ENCODE assay signal across 1 cellular context in the genomic region with DNA sequence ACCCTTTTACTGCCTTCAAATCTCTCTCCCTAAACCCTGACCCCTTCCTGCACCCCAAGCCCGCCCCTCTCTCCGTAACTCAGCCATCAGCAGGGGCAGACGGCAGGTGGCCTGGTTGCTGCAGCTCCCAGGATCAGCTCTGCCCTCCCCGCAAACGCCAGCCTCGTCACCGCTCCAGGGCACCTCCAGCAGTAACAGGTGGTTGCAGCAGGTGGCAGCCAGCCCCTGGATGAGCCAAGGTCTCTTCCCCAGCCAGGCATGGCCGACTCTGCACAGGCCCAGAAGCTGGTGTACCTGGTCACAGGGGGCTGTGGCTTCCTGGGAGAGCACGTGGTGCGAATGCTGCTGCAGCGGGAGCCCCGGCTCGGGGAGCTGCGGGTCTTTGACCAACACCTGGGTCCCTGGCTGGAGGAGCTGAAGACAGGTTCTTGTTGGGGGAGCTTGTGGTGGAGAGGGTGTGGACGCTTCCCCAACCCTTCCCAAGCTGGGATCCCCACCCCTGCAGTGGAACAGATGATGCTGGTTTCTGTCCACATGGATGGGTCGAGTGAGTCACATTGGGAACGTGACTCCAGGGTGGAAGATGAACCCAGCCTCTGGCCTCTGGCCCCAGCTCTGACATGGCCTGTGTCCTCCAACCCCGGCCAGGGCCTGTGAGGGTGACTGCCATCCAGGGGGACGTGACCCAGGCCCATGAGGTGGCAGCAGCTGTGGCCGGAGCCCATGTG.
TF ChIP-seq lines count a peak whose summit lies in the region.

No MANE protein-coding gene starts in this region.

TF ChIP-seq in K562, 482 proteins besides CTCF, POLR2A, EP300 and RAD21 (continued from another document and continues in another):
- TF ChIP-seq, protein P1, sequence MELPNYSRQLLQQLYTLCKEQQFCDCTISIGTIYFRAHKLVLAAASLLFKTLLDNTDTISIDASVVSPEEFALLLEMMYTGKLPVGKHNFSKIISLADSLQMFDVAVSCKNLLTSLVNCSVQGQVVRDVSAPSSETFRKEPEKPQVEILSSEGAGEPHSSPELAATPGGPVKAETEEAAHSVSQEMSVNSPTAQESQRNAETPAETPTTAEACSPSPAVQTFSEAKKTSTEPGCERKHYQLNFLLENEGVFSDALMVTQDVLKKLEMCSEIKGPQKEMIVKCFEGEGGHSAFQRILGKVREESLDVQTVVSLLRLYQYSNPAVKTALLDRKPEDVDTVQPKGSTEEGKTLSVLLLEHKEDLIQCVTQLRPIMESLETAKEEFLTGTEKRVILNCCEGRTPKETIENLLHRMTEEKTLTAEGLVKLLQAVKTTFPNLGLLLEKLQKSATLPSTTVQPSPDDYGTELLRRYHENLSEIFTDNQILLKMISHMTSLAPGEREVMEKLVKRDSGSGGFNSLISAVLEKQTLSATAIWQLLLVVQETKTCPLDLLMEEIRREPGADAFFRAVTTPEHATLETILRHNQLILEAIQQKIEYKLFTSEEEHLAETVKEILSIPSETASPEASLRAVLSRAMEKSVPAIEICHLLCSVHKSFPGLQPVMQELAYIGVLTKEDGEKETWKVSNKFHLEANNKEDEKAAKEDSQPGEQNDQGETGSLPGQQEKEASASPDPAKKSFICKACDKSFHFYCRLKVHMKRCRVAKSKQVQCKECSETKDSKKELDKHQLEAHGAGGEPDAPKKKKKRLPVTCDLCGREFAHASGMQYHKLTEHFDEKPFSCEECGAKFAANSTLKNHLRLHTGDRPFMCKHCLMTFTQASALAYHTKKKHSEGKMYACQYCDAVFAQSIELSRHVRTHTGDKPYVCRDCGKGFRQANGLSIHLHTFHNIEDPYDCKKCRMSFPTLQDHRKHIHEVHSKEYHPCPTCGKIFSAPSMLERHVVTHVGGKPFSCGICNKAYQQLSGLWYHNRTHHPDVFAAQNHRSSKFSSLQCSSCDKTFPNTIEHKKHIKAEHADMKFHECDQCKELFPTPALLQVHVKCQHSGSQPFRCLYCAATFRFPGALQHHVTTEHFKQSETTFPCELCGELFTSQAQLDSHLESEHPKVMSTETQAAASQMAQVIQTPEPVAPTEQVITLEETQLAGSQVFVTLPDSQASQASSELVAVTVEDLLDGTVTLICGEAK (IDR thresholded peaks at IDR 0.05): 0 out of 2 replicates have a peak, but pooled peaks have one; percentile 48
- TF ChIP-seq, protein P1 (CRISPR knock-in tag; IDR thresholded peaks at IDR 0.05): no peak
- TF ChIP-seq, protein P2, sequence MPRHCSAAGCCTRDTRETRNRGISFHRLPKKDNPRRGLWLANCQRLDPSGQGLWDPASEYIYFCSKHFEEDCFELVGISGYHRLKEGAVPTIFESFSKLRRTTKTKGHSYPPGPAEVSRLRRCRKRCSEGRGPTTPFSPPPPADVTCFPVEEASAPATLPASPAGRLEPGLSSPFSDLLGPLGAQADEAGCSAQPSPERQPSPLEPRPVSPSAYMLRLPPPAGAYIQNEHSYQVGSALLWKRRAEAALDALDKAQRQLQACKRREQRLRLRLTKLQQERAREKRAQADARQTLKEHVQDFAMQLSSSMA (CRISPR knock-in tag; IDR thresholded peaks at IDR 0.05): no peak
- TF ChIP-seq, protein P3, sequence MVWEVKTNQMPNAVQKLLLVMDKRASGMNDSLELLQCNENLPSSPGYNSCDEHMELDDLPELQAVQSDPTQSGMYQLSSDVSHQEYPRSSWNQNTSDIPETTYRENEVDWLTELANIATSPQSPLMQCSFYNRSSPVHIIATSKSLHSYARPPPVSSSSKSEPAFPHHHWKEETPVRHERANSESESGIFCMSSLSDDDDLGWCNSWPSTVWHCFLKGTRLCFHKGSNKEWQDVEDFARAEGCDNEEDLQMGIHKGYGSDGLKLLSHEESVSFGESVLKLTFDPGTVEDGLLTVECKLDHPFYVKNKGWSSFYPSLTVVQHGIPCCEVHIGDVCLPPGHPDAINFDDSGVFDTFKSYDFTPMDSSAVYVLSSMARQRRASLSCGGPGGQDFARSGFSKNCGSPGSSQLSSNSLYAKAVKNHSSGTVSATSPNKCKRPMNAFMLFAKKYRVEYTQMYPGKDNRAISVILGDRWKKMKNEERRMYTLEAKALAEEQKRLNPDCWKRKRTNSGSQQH (CRISPR knock-in tag; IDR thresholded peaks at IDR 0.05): 0 out of 2 replicates have a peak, but pooled peaks have one; percentile 67
- no peak for TF ChIP-seq ZNF217 (CRISPR knock-in tag; IDR thresholded peaks at IDR 0.05)
- TF ChIP-seq, protein P4, sequence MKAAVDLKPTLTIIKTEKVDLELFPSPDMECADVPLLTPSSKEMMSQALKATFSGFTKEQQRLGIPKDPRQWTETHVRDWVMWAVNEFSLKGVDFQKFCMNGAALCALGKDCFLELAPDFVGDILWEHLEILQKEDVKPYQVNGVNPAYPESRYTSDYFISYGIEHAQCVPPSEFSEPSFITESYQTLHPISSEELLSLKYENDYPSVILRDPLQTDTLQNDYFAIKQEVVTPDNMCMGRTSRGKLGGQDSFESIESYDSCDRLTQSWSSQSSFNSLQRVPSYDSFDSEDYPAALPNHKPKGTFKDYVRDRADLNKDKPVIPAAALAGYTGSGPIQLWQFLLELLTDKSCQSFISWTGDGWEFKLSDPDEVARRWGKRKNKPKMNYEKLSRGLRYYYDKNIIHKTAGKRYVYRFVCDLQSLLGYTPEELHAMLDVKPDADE (conservative IDR thresholded peaks at IDR 0.05; ENCODE audit: control insufficient read depth, low read depth, low read length): no peak
- TF ChIP-seq SREBF1 (IDR thresholded peaks at IDR 0.05; ENCODE audit: borderline replicate concordance, low read depth, low read length): no peak
- TF ChIP-seq SMARCB1 (IDR thresholded peaks at IDR 0.05; ENCODE audit: insufficient read length, low read depth): no peak
- TF ChIP-seq, protein P5, sequence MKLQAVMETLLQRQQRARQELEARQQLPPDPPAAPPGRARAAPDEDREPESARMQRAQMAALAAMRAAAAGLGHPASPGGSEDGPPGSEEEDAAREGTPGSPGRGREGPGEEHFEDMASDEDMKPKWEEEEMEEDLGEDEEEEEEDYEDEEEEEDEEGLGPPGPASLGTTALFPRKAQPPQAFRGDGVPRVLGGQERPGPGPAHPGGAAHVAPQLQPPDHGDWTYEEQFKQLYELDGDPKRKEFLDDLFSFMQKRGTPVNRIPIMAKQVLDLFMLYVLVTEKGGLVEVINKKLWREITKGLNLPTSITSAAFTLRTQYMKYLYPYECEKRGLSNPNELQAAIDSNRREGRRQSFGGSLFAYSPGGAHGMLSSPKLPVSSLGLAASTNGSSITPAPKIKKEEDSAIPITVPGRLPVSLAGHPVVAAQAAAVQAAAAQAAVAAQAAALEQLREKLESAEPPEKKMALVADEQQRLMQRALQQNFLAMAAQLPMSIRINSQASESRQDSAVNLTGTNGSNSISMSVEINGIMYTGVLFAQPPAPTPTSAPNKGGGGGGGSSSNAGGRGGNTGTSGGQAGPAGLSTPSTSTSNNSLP (IDR thresholded peaks at IDR 0.05; ENCODE audit: borderline replicate concordance, low read depth, low read length): no peak
- no peak for TF ChIP-seq SMAD4 (CRISPR knock-in tag; conservative IDR thresholded peaks at IDR 0.05)
- no peak; the same call in 1 of the 2 replicates for TF ChIP-seq HNRNPL (IDR thresholded peaks at IDR 0.05; ENCODE audit: low read depth, low read length)
- TF ChIP-seq GATAD2A (IDR thresholded peaks at IDR 0.05): no peak
- TF ChIP-seq, protein P6, sequence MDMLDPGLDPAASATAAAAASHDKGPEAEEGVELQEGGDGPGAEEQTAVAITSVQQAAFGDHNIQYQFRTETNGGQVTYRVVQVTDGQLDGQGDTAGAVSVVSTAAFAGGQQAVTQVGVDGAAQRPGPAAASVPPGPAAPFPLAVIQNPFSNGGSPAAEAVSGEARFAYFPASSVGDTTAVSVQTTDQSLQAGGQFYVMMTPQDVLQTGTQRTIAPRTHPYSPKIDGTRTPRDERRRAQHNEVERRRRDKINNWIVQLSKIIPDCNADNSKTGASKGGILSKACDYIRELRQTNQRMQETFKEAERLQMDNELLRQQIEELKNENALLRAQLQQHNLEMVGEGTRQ (CRISPR knock-in tag; IDR thresholded peaks at IDR 0.05): peak; percentile 42; the same call in 1 of the 2 replicates
- TF ChIP-seq, protein P7, sequence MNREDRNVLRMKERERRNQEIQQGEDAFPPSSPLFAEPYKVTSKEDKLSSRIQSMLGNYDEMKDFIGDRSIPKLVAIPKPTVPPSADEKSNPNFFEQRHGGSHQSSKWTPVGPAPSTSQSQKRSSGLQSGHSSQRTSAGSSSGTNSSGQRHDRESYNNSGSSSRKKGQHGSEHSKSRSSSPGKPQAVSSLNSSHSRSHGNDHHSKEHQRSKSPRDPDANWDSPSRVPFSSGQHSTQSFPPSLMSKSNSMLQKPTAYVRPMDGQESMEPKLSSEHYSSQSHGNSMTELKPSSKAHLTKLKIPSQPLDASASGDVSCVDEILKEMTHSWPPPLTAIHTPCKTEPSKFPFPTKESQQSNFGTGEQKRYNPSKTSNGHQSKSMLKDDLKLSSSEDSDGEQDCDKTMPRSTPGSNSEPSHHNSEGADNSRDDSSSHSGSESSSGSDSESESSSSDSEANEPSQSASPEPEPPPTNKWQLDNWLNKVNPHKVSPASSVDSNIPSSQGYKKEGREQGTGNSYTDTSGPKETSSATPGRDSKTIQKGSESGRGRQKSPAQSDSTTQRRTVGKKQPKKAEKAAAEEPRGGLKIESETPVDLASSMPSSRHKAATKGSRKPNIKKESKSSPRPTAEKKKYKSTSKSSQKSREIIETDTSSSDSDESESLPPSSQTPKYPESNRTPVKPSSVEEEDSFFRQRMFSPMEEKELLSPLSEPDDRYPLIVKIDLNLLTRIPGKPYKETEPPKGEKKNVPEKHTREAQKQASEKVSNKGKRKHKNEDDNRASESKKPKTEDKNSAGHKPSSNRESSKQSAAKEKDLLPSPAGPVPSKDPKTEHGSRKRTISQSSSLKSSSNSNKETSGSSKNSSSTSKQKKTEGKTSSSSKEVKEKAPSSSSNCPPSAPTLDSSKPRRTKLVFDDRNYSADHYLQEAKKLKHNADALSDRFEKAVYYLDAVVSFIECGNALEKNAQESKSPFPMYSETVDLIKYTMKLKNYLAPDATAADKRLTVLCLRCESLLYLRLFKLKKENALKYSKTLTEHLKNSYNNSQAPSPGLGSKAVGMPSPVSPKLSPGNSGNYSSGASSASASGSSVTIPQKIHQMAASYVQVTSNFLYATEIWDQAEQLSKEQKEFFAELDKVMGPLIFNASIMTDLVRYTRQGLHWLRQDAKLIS (CRISPR knock-in tag; IDR thresholded peaks at IDR 0.05): no peak
